Comparison of ENCODE assay signal across 33 cellular contexts in genomic region chr12:117861691-117862090, GRCh38.
DNase-seq lines count a peak whose midpoint lies in the region; ATAC-seq, FAIRE-seq and TF ChIP-seq lines count a peak whose summit lies in the region.
"Had no signal": no experiment of that assay in that cellular context is flagged by ENCODE, and none has a peak within 500 bp of the region (broad histone marks: within the 10 kb centered on the region; RNA-seq: fewer than 3 reads in every experiment).

No MANE protein-coding gene starts in this region.

- no TSS peak for BruUV-seq in HepG2 (replicated peaks; lab: Mats Ljungman, UMichigan)
- BruUV-seq in K562 (replicated peaks; lab: Mats Ljungman, UMichigan): no TSS peak

- TF ChIP-seq POLR2A in HepG2 (IDR thresholded peaks at IDR 0.05; ENCODE audit: insufficient read depth in 1 of 2, low read depth in 2 of 2, low read length in 2 of 2): no peak
- TF ChIP-seq POLR2A in right lobe of liver (IDR thresholded peaks at IDR 0.05): no peak
- no peak for TF ChIP-seq POLR2A in A549 (IDR thresholded peaks at IDR 0.05; ENCODE audit: low read length)
- no peak for TF ChIP-seq POLR2A in K562 (conservative IDR thresholded peaks at IDR 0.05)

- no peak overlapping the region for H3K4me3 ChIP-seq in HepG2 (replicated peaks in 1 of 3; ENCODE audit: insufficient read depth in 1 of 3, low read depth in 2 of 3, low read length in 3 of 3)
- H3K4me3 ChIP-seq in right lobe of liver: no peak overlapping the region
- no peak overlapping the region for H3K4me3 ChIP-seq in A549
- H3K4me3 ChIP-seq in K562: no peak overlapping the region
- H3K4me3 ChIP-seq: BLaER1; BLaER1 treated with 17β-estradiol and CSF1 and Interleukin-3, amounts not matched to agents 10 nM and 100 nM had no signal

- H3K4me1 ChIP-seq in HepG2 (ENCODE audit: insufficient read depth, low read length) (no peaks in the 10 kb centered on the region), right lobe of liver (no peaks in the 10 kb centered on the region), A549 (peaks cover 12% of the 10 kb centered on the region), K562 (replicated peaks in 1 of 2; ENCODE audit: control insufficient read depth in 2 of 2, insufficient read depth in 2 of 2, low read length in 2 of 2) (no peaks in the 10 kb centered on the region)
- H3K4me1 ChIP-seq: BE2C, Caco-2 had no signal

- H3K27ac Mint-ChIP-seq in stimulated activated memory B cell treated with anti-CD40 and anti-IgM and Interleukin-4, amounts not matched to agents 10 μg/mL and 1 μg/mL and 100 μg/mL, for 72 hours: no peak overlapping the region
- H3K27ac Mint-ChIP-seq: B cell; CD14-positive monocyte; CD4-positive, alpha-beta memory T cell; CD4-positive, alpha-beta T cell; CD4-positive, CD25-positive, alpha-beta regulatory T cell; CD8-positive, alpha-beta memory T cell; CD8-positive, alpha-beta T cell had no signal

- TF ChIP-seq EP300 in HepG2 (IDR thresholded peaks at IDR 0.05; ENCODE audit: low read depth in 2 of 2, low read length in 2 of 2) (no peak), HepG2 (CRISPR knock-in tag; IDR thresholded peaks at IDR 0.05; ENCODE audit: borderline replicate concordance) (no peak), A549 (IDR thresholded peaks at IDR 0.05) (no peak), K562 (IDR thresholded peaks at IDR 0.05; ENCODE audit: low read length) (no peak)

- H3K4me3 Mint-ChIP-seq in stimulated activated memory B cell treated with anti-CD40 and anti-IgM and Interleukin-4, amounts not matched to agents 10 μg/mL and 1 μg/mL and 100 μg/mL, for 72 hours: no peak overlapping the region
- H3K4me3 Mint-ChIP-seq: B cell; CD14-positive monocyte; CD4-positive, alpha-beta memory T cell; CD4-positive, alpha-beta T cell; CD4-positive, CD25-positive, alpha-beta regulatory T cell; CD8-positive, alpha-beta memory T cell; CD8-positive, alpha-beta T cell had no signal

- H2AFZ ChIP-seq in HepG2 (ENCODE audit: low read length) (no peak overlapping the region), K562 (ENCODE audit: low read depth, low read length) (no peak overlapping the region)

- H4K20me1 ChIP-seq in HepG2 (ENCODE audit: insufficient read depth, low read length) (no peaks in the 10 kb centered on the region), K562 (replicated peaks; ENCODE audit: control insufficient read depth, insufficient read depth, low read length) (no peaks in the 10 kb centered on the region)
- H4K20me1 ChIP-seq: BLaER1; BLaER1 treated with 17β-estradiol and CSF1 and Interleukin-3, amounts not matched to agents 10 nM and 100 nM had no signal

- H3K79me2 ChIP-seq in HepG2 (ENCODE audit: insufficient read depth, low read length): no peaks in the 10 kb centered on the region
- H3K79me2 ChIP-seq in K562 (ENCODE audit: control insufficient read depth, insufficient read depth, low read length): no peaks in the 10 kb centered on the region

- in situ Hi-C loops in HepG2 (cut with HindIII; ENCODE audit: extremely low pct_ligation_motif_present, low pct_unique_long_range_greater_than_20kb) (no loop called here), K562 (cut with MboI) (no loop called here)

- H3K9me3 ChIP-seq in HepG2 (ENCODE audit: low read length): no peaks in the 10 kb centered on the region
- H3K9me3 ChIP-seq in right lobe of liver: no peaks in the 10 kb centered on the region
- no peaks in the 10 kb centered on the region for H3K9me3 ChIP-seq in A549
- H3K9me3 ChIP-seq in K562 (replicated peaks; ENCODE audit: control insufficient read depth, insufficient read depth, low read depth, low read length): no peaks in the 10 kb centered on the region
- H3K9me3 ChIP-seq: BE2C, Caco-2 had no signal

- TF ChIP-seq CTCF in HepG2 (CRISPR knock-in tag; IDR thresholded peaks at IDR 0.05) (no peak), right lobe of liver (IDR thresholded peaks at IDR 0.05) (no peak), A549 (IDR thresholded peaks at IDR 0.05) (no peak), K562 (IDR thresholded peaks at IDR 0.05 in 2 of 3, conservative IDR thresholded peaks at IDR 0.05 in 1 of 3; ENCODE audit: insufficient read depth in 2 of 3, low read depth in 1 of 3, low read length in 3 of 3) (no peak)

- H3K36me3 ChIP-seq in HepG2 (replicated peaks in 1 of 2; ENCODE audit: control insufficient read depth in 1 of 2, insufficient read depth in 2 of 2, low read length in 2 of 2) (no peaks in the 10 kb centered on the region), right lobe of liver (no peaks in the 10 kb centered on the region), K562 (ENCODE audit: control insufficient read depth, insufficient read depth, low read length) (no peaks in the 10 kb centered on the region)
- H3K36me3 ChIP-seq: BE2C; BLaER1; BLaER1 treated with 17β-estradiol and CSF1 and Interleukin-3, amounts not matched to agents 10 nM and 100 nM had no signal

- H3K9me1 ChIP-seq in K562 (ENCODE audit: control insufficient read depth, insufficient read depth, low read length): no peaks in the 10 kb centered on the region

- H3K27ac ChIP-seq in HepG2 (ENCODE audit: extremely low read length, insufficient read depth, low read length): no peak overlapping the region
- no peak overlapping the region for H3K27ac ChIP-seq in right lobe of liver
- no peak overlapping the region for H3K27ac ChIP-seq in A549
- H3K27ac ChIP-seq in K562 (ENCODE audit: extremely low read depth, low read depth, low read length): no peak overlapping the region
- H3K27ac ChIP-seq: 22Rv1, BLaER1, C4-2B had no signal

- POLR2A ChIA-PET in HepG2 (lab: Yijun Ruan, JAX): no interaction called here
- POLR2A ChIA-PET in A549 (lab: Yijun Ruan, JAX): no interaction called here
- POLR2A ChIA-PET in K562 (lab: Yijun Ruan, JAX): interaction anchor here (0.8 kb wide), 1 partner anchor 41 kb away, joined by 3 read pairs; no protein-coding TSS in a partner anchor

- no peaks in the 10 kb centered on the region for H3K36me3 Mint-ChIP-seq in stimulated activated memory B cell treated with anti-CD40 and anti-IgM and Interleukin-4, amounts not matched to agents 10 μg/mL and 1 μg/mL and 100 μg/mL, for 72 hours
- H3K36me3 Mint-ChIP-seq: CD14-positive monocyte; CD4-positive, alpha-beta memory T cell; CD4-positive, CD25-positive, alpha-beta regulatory T cell; CD8-positive, alpha-beta memory T cell; CD8-positive, alpha-beta T cell had no signal

- peaks cover 3% of the 10 kb centered on the region for H3K9me3 Mint-ChIP-seq in stimulated activated memory B cell treated with anti-CD40 and anti-IgM and Interleukin-4, amounts not matched to agents 10 μg/mL and 1 μg/mL and 100 μg/mL, for 72 hours
- H3K9me3 Mint-ChIP-seq: CD4-positive, alpha-beta memory T cell; CD4-positive, alpha-beta T cell; CD8-positive, alpha-beta memory T cell; CD8-positive, alpha-beta T cell had no signal

- peaks cover 10% of the 10 kb centered on the region for H3K27me3 Mint-ChIP-seq in stimulated activated memory B cell treated with anti-CD40 and anti-IgM and Interleukin-4, amounts not matched to agents 10 μg/mL and 1 μg/mL and 100 μg/mL, for 72 hours

- H3K4me2 ChIP-seq in HepG2 (ENCODE audit: low read depth, low read length): no peak overlapping the region
- H3K4me2 ChIP-seq in A549: no peak overlapping the region
- H3K4me2 ChIP-seq in K562 (ENCODE audit: insufficient read depth, low read length): no peak overlapping the region

- DNase-seq in HepG2 (ENCODE audit: low spot score): no peak
- DNase-seq in right lobe of liver: no peak
- DNase-seq in A549 (ENCODE audit: low read depth in 1 of 2, low spot score in 1 of 2): no peak
- no peak for DNase-seq in K562 (ENCODE audit: extremely low read depth in 1 of 4, low spot score in 3 of 4)
- DNase-seq: 8988T; ACHN; AML-193; BE2C; C1 segment of cervical spinal cord; Caco-2; Calu3; CD4-positive, alpha-beta memory T cell; CD4-positive, alpha-beta T cell; CD4-positive, CD25-positive, alpha-beta regulatory T cell; CD8-positive, alpha-beta memory T cell; CD8-positive, alpha-beta T cell; COR-L47; DMS 273 treated with DMSO at 0.1 percent for 48 hours; DMS153; DMS79; DMS79 treated with DMSO at 0.1 percent for 48 hours; DND-41; EL had no signal

- CTCF ChIA-PET in HepG2 (lab: Yijun Ruan, JAX; ENCODE audit: low intra/inter-chr PET ratio, low total read pairs): no interaction called here
- CTCF ChIA-PET in A549 (lab: Yijun Ruan, JAX): no interaction called here
- CTCF ChIA-PET in K562 (lab: Yijun Ruan, JAX; ENCODE audit: low intra/inter-chr PET ratio): no interaction called here

- H3K9ac ChIP-seq in HepG2 (ENCODE audit: insufficient read depth, low read depth, low read length): no peak overlapping the region
- no peak overlapping the region for H3K9ac ChIP-seq in K562 (ENCODE audit: insufficient read depth in 1 of 2, low read depth in 2 of 2, low read length in 2 of 2)
- H3K9ac ChIP-seq: BLaER1; BLaER1 treated with 17β-estradiol and CSF1 and Interleukin-3, amounts not matched to agents 10 nM and 100 nM had no signal

- intact Hi-C loops in HepG2 (cut with micrococcal nuclease; ENCODE audit: unreplicated experiment): no loop called here
- intact Hi-C loops in right lobe of liver (cut with DNase I): loop anchor here in 1 of 2 donors (10.0 kb wide), 1 partner anchor 163 kb away; no protein-coding TSS in a partner anchor
- intact Hi-C loops in K562 (cut with micrococcal nuclease): no loop called here

- H3K27me3 ChIP-seq in HepG2 (ENCODE audit: control insufficient read depth in 1 of 2, insufficient read depth in 2 of 2, low read length in 2 of 2) (0 out of 5 replicates have a peak, but pooled peaks cover 0 to 3% of the 10 kb centered on the region in 2 experiments), right lobe of liver (no peaks in the 10 kb centered on the region), K562 (ENCODE audit: control insufficient read depth in 2 of 2, insufficient read depth in 2 of 2, low read length in 2 of 2) (peaks cover 6 to 24% of the 10 kb centered on the region in 2 experiments; a peak in 4 of 5 replicates)
- H3K27me3 ChIP-seq: BE2C; BLaER1; BLaER1 treated with 17β-estradiol and CSF1 and Interleukin-3, amounts not matched to agents 10 nM and 100 nM had no signal

- no peak for TF ChIP-seq RAD21 in HepG2 (CRISPR knock-in tag; IDR thresholded peaks at IDR 0.05)
- TF ChIP-seq RAD21 in A549 (conservative IDR thresholded peaks at IDR 0.05 in 1 of 2, IDR thresholded peaks at IDR 0.05 in 1 of 2): no peak
- TF ChIP-seq RAD21 in K562 (CRISPR knock-in tag; conservative IDR thresholded peaks at IDR 0.05 in 1 of 2, IDR thresholded peaks at IDR 0.05 in 1 of 2): no peak

- FAIRE-seq in HepG2 (lab: Jason Lieb, UNC) (no peak), A549 (lab: Jason Lieb, UNC) (no peak), K562 (lab: Jason Lieb, UNC) (no peak)
- FAIRE-seq: A204.1, D721Med had no signal

- no peak for ATAC-seq in HepG2
- ATAC-seq in right lobe of liver: no peak
- ATAC-seq in A549: no peak
- no peak for ATAC-seq in K562
- no peak for ATAC-seq in GM18861 (IDR thresholded peaks at IDR 0.05; ENCODE audit: unreplicated experiment)
- no peak for ATAC-seq in stimulated activated memory B cell treated with anti-CD40 and anti-IgM and Interleukin-4, amounts not matched to agents 10 μg/mL and 1 μg/mL and 100 μg/mL, for 72 hours
- ATAC-seq: CD8-positive, alpha-beta T cell had no signal

- no peaks in the 10 kb centered on the region for H3K4me1 Mint-ChIP-seq in stimulated activated memory B cell treated with anti-CD40 and anti-IgM and Interleukin-4, amounts not matched to agents 10 μg/mL and 1 μg/mL and 100 μg/mL, for 72 hours
- H3K4me1 Mint-ChIP-seq: B cell; CD14-positive monocyte; CD4-positive, CD25-positive, alpha-beta regulatory T cell had no signal

TF ChIP-seq in K562, 482 proteins besides CTCF, POLR2A, EP300 and RAD21 (continues in another document):
- TF ChIP-seq MAFF (IDR thresholded peaks at IDR 0.05; ENCODE audit: low read length): peak; percentile 4; the same call in 1 of the 2 replicates

Comparison
In these comparisons a context has a peak if more than half of its experiments do, and no peak if none do; other contexts are left out.
1. Of the 241 proteins assayed by ChIP-seq in both HepG2 and K562: peak only in HepG2: HNRNPK and MAFK; only in K562: none; in both: MAFF; in neither: 238.